10 cellular contexts compared by ENCODE assay signal in the genomic region with DNA sequence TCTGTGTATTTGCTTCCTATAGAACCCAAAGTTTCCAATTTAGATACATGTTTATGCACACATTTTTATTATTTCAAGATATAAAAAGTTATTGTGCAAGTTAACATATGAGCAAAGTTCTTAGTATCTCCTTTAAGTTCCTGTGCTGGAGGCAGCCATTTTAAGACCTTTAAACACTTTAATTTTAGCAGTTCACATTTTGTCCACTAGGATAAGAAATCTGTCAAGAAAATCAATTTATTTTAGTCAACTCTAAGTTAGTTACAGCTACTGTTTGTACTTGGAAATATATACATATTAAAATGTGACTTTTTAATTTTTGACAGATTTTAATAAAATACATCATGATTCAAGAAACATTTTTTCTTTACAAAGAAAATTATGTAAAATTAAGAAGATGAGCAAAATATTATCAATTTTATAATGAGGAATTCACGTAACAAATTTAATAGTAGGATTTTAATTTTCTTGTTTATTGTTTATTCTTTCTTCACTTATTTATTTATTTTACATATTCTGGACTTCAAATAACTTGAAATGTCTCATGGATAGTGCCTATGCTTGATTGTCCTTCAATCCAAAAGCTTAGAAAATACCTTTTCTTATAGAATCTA.
A peak's percentile ranks its signal among the peaks of the same experiment; 100 is the strongest.
DNase-seq lines count a peak whose midpoint lies in the region; ATAC-seq and TF ChIP-seq lines count a peak whose summit lies in the region.
"Had no signal": no experiment of that assay in that cellular context is flagged by ENCODE, and none has a peak within 500 bp of the region (broad histone marks: within the 10 kb centered on the region; RNA-seq: fewer than 3 reads in every experiment).

No MANE protein-coding gene starts in this region.

- H3K36me3 ChIP-seq in testis (ENCODE audit: low read depth, missing control alignments) = no peaks in the 10 kb centered on the region

- H3K4me3 ChIP-seq in fibroblast of villous mesenchyme (ENCODE audit: low read depth, low read length) (no peak overlapping the region), testis (no peak overlapping the region)

- no peaks in the 10 kb centered on the region for H3K27me3 ChIP-seq in testis

- intact Hi-C loops in testis (cut with DNase I; ENCODE audit: low total_unique reads) = no loop called here

- TF ChIP-seq POLR2A in testis (IDR thresholded peaks at IDR 0.05) = no peak

- peak; percentile 62 for ATAC-seq in GM19467 (IDR thresholded peaks at IDR 0.05; ENCODE audit: unreplicated experiment)

- no peaks in the 10 kb centered on the region for H3K9me3 ChIP-seq in testis

- TF ChIP-seq CTCF in fibroblast of villous mesenchyme (IDR thresholded peaks at IDR 0.05; ENCODE audit: insufficient read depth, low read depth, low read length) (peak; percentile 30), testis (IDR thresholded peaks at IDR 0.05) (peak in 1 of 3 experiments; percentile 77)

- peak; percentile 3 for DNase-seq in AG08395 (ENCODE audit: low spot score)
- DNase-seq in OCI-M1 (lab: John Stamatoyannopoulos, UW) = peak; percentile 54
- DNase-seq in fibroblast of villous mesenchyme (ENCODE audit: low read depth) = peak; percentile 10
- DNase-seq in NOMO-1 treated with dmso at 0.1 percent for 144 hours (lab: John Stamatoyannopoulos, UW; ENCODE audit: unreplicated experiment) = no peak
- DNase-seq in testis = no peak
- no peak for DNase-seq in D341Med (ENCODE audit: low spot score)
- DNase-seq in NCI-H446 treated with DMSO at 0.1 percent for 48 hours (lab: John Stamatoyannopoulos, UW) = no peak
- DNase-seq: amniotic stem cell had no signal

- H3K4me1 ChIP-seq in testis = no peaks in the 10 kb centered on the region

- WGBS in testis, 2 donors = 84 to 96% methylated on average over 1 of the region's 1 CpG

- no peak overlapping the region for H3K27ac ChIP-seq in testis
- H3K27ac ChIP-seq: HL-60 had no signal

Comparison
In these comparisons a context has a peak if more than half of its experiments do, and no peak if none do; other contexts are left out.
1. DNase-seq: peak in AG08395 (single experiment), OCI-M1 (single experiment) and fibroblast of villous mesenchyme (single experiment); none in NOMO-1 treated with dmso at 0.1 percent for 144 hours (single experiment), testis (single experiment), D341Med (single experiment) and NCI-H446 treated with DMSO at 0.1 percent for 48 hours (single experiment).